14 cellular contexts compared by ENCODE assay signal in the genomic region with DNA sequence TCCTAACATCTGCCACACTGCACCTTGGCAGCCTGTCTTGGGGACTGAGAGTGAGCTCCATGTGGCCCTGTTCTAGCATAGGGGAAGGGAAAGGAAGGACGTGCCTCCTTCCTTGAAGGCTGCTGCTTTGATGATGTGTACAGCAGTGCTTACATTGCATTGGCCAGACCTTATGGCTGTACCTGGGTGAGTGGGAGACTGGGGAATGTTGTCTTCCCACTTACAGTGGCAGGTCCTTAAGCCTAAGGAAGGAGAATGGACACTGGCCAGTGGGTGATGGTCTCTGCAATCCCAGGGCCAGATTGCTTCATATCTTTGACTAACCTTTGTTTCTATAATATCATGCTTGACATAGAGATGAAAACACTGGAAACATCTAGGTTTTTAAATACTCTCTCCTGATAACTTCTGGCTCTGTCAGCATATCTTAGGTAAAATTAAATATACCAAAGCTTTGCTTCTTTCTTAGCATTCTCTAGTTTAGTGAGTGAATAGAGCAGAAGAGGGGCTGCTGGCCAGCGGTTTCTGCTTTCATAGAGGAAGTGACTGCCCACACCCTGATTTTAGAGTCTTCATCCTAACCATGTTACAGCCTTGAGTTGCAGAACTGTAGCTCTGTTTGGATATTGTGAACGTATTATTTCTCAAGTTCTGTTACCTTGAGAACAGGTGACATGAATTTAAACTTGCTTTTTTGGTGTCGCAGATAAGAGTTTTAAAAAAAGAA. TPM values are rescaled to one million over a fixed set of nuclear protein-coding genes. Genes with fewer than 3 reads are reported as not detected.
DNase-seq lines count a peak whose midpoint lies in the region; ATAC-seq and TF ChIP-seq lines count a peak whose summit lies in the region.
"Had no signal": no experiment of that assay in that cellular context is flagged by ENCODE, and none has a peak within 500 bp of the region (broad histone marks: within the 10 kb centered on the region; RNA-seq: fewer than 3 reads in every experiment).

No MANE protein-coding gene starts in this region.

- POLR2A ChIA-PET in MCF 10A (lab: Yijun Ruan, JAX), result interaction anchor here (1.0 kb wide), 1 partner anchor 27 kb away, joined by 3 read pairs; the partner anchor contains the start of gene KLC1

- BruUV-seq in MCF 10A (replicated peaks; lab: Mats Ljungman, UMichigan), result no TSS peak

- DNase-seq in MCF 10A (ENCODE audit: unreplicated experiment) (peak; percentile 19), breast epithelium (ENCODE audit: low spot score in 2 of 2) (no peak), left lobe of liver (ENCODE audit: low spot score) (no peak), SJCRH30 (no peak), DMS114 treated with DMSO at 0.1 percent for 48 hours (lab: John Stamatoyannopoulos, UW; ENCODE audit: unreplicated experiment) (no peak), NCI-H524 (lab: John Stamatoyannopoulos, UW) (no peak), NCI-H510A treated with DMSO at 0.1 percent for 48 hours (lab: John Stamatoyannopoulos, UW) (no peak)
- DNase-seq in activated T-helper 1 cell treated with anti-CD3 and anti-CD28 coated beads, Interleukin-12 subunit alpha, Interleukin-12 subunit beta, Interleukin-2, Interleukin-4 antibody, amounts not matched to agents 30 ng/mL and 10 ng/mL and 1 ng/mL, durations not matched to agents 14 hours and 24 hours and 36 hours (ENCODE audit: low spot score), result no peak
- DNase-seq: adrenal gland; NCI-H1092 treated with DMSO at 0.1 percent for 48 hours; stimulated activated naive CD4-positive, alpha-beta T cell treated with Interleukin-2 at 50 U/mL for 16 hours had no signal

- no peaks in the 10 kb centered on the region for H3K36me3 ChIP-seq in breast epithelium
- peaks cover 56% of the 10 kb centered on the region for H3K36me3 ChIP-seq in SJCRH30

- H3K27ac Mint-ChIP-seq in MCF 10A (ENCODE audit: low read depth, unreplicated experiment), result no peak overlapping the region
- H3K27ac Mint-ChIP-seq in activated T-helper 1 cell treated with anti-CD3 and anti-CD28 coated beads, Interleukin-12 subunit alpha, Interleukin-12 subunit beta, Interleukin-2, Interleukin-4 antibody, amounts not matched to agents 30 ng/mL and 10 ng/mL and 1 ng/mL, durations not matched to agents 14 hours and 24 hours and 36 hours, result peak overlapping the region; percentile 11
- H3K27ac Mint-ChIP-seq: memory B cell had no signal

- H3K27me3 ChIP-seq in breast epithelium (no peaks in the 10 kb centered on the region), SJCRH30 (no peaks in the 10 kb centered on the region)
- H3K27me3 ChIP-seq: adrenal gland had no signal

- no peaks in the 10 kb centered on the region for H3K9me3 ChIP-seq in breast epithelium
- no peaks in the 10 kb centered on the region for H3K9me3 ChIP-seq in SJCRH30 (replicated peaks)
- H3K9me3 ChIP-seq: adrenal gland had no signal

- TF ChIP-seq CTCF in MCF 10A (IDR thresholded peaks at IDR 0.05; ENCODE audit: unreplicated experiment) (no peak), breast epithelium (IDR thresholded peaks at IDR 0.05) (no peak)

- no peak overlapping the region for H3K4me3 ChIP-seq in breast epithelium
- no peak overlapping the region for H3K4me3 ChIP-seq in SJCRH30
- H3K4me3 ChIP-seq: adrenal gland had no signal

- peak overlapping the region in 1 of 2 donors; percentile 40 for H3K27ac ChIP-seq in breast epithelium
- H3K27ac ChIP-seq in SJCRH30, result no peak overlapping the region
- H3K27ac ChIP-seq: VCaP had no signal

- intact Hi-C loops in MCF 10A (cut with micrococcal nuclease) (no loop called here), breast epithelium (cut with DNase I; ENCODE audit: low total_unique reads) (no loop called here)
- intact Hi-C loops in activated T-helper 1 cell treated with anti-CD3 and anti-CD28 coated beads, Interleukin-12 subunit alpha, Interleukin-12 subunit beta, Interleukin-2, Interleukin-4 antibody, amounts not matched to agents 30 ng/mL and 10 ng/mL and 1 ng/mL, durations not matched to agents 14 hours and 24 hours and 36 hours (cut with micrococcal nuclease), result no loop called here

- CTCF ChIA-PET in MCF 10A (lab: Yijun Ruan, JAX), result interaction anchor here (0.6 kb wide), 3 partner anchors 11 to 204 kb away, joined by 3 to 5 read pairs (median 3); no protein-coding TSS in a partner anchor

- H3K27me3 Mint-ChIP-seq in MCF 10A (ENCODE audit: insufficient read depth, unreplicated experiment), result no peaks in the 10 kb centered on the region
- no peaks in the 10 kb centered on the region for H3K27me3 Mint-ChIP-seq in activated T-helper 1 cell treated with anti-CD3 and anti-CD28 coated beads, Interleukin-12 subunit alpha, Interleukin-12 subunit beta, Interleukin-2, Interleukin-4 antibody, amounts not matched to agents 30 ng/mL and 10 ng/mL and 1 ng/mL, durations not matched to agents 14 hours and 24 hours and 36 hours (ENCODE audit: insufficient read depth)
- H3K27me3 Mint-ChIP-seq: memory B cell had no signal

- no peaks in the 10 kb centered on the region for H3K9me3 Mint-ChIP-seq in MCF 10A (ENCODE audit: unreplicated experiment)
- no peaks in the 10 kb centered on the region for H3K9me3 Mint-ChIP-seq in activated T-helper 1 cell treated with anti-CD3 and anti-CD28 coated beads, Interleukin-12 subunit alpha, Interleukin-12 subunit beta, Interleukin-2, Interleukin-4 antibody, amounts not matched to agents 30 ng/mL and 10 ng/mL and 1 ng/mL, durations not matched to agents 14 hours and 24 hours and 36 hours
- H3K9me3 Mint-ChIP-seq: memory B cell had no signal

- ATAC-seq in left lobe of liver, result peak; percentile 48
- ATAC-seq: SK-N-SH treated with all-trans-retinoic acid at 6 μM for 48 hours had no signal

- no peak for TF ChIP-seq POLR2A in breast epithelium (IDR thresholded peaks at IDR 0.05)

- H3K4me1 Mint-ChIP-seq in MCF 10A (ENCODE audit: insufficient read depth, unreplicated experiment), result no peaks in the 10 kb centered on the region
- no peaks in the 10 kb centered on the region for H3K4me1 Mint-ChIP-seq in activated T-helper 1 cell treated with anti-CD3 and anti-CD28 coated beads, Interleukin-12 subunit alpha, Interleukin-12 subunit beta, Interleukin-2, Interleukin-4 antibody, amounts not matched to agents 30 ng/mL and 10 ng/mL and 1 ng/mL, durations not matched to agents 14 hours and 24 hours and 36 hours (ENCODE audit: low read depth)

- H3K36me3 Mint-ChIP-seq in MCF 10A (ENCODE audit: insufficient read depth, unreplicated experiment), result peaks cover 79% of the 10 kb centered on the region
- peaks cover 30% of the 10 kb centered on the region for H3K36me3 Mint-ChIP-seq in activated T-helper 1 cell treated with anti-CD3 and anti-CD28 coated beads, Interleukin-12 subunit alpha, Interleukin-12 subunit beta, Interleukin-2, Interleukin-4 antibody, amounts not matched to agents 30 ng/mL and 10 ng/mL and 1 ng/mL, durations not matched to agents 14 hours and 24 hours and 36 hours (ENCODE audit: low read depth)

- H3K4me1 ChIP-seq in breast epithelium, result no peaks in the 10 kb centered on the region
- no peaks in the 10 kb centered on the region for H3K4me1 ChIP-seq in SJCRH30

- no peak overlapping the region for H3K4me3 Mint-ChIP-seq in MCF 10A (ENCODE audit: unreplicated experiment)
- no peak overlapping the region for H3K4me3 Mint-ChIP-seq in activated T-helper 1 cell treated with anti-CD3 and anti-CD28 coated beads, Interleukin-12 subunit alpha, Interleukin-12 subunit beta, Interleukin-2, Interleukin-4 antibody, amounts not matched to agents 30 ng/mL and 10 ng/mL and 1 ng/mL, durations not matched to agents 14 hours and 24 hours and 36 hours
- H3K4me3 Mint-ChIP-seq: memory B cell had no signal

RNA-seq across cellular contexts. Expression of gene KLC1, which starts 27.2 kb away (rescaled TPM):
- total RNA-seq in MCF 10A (2022) (216 and 220 TPM in 2 replicates), breast epithelium (100 to 1,000 TPM; 222 to 275 (median 253) TPM), left lobe of liver (56.6 TPM)
- total RNA-seq in activated T-helper 1 cell treated with anti-CD3 and anti-CD28 coated beads, Interleukin-12 subunit alpha, Interleukin-12 subunit beta, Interleukin-2, Interleukin-4 antibody, amounts not matched to agents 30 ng/mL and 10 ng/mL and 1 ng/mL, durations not matched to agents 14 hours and 24 hours and 36 hours, result 148 and 150 TPM in 2 replicates
- 156 and 175 TPM in 2 replicates for total RNA-seq in SJCRH30 (2014; rRNA removed; shearing (Covaris generic))

RNA-seq across cellular contexts. Expression of gene XRCC3, which starts 59.1 kb away (rescaled TPM):
- total RNA-seq in MCF 10A (2022) (9.4 and 17.5 TPM in 2 replicates), breast epithelium (10 to 100 TPM in 1 of 3 donors, 1 to 10 TPM in 2; 5.9 to 10.2 (median 5.9) TPM), left lobe of liver (1.2 TPM)
- 67.1 and 69.5 TPM in 2 replicates for total RNA-seq in activated T-helper 1 cell treated with anti-CD3 and anti-CD28 coated beads, Interleukin-12 subunit alpha, Interleukin-12 subunit beta, Interleukin-2, Interleukin-4 antibody, amounts not matched to agents 30 ng/mL and 10 ng/mL and 1 ng/mL, durations not matched to agents 14 hours and 24 hours and 36 hours
- total RNA-seq in SJCRH30 (2014; rRNA removed; shearing (Covaris generic)), result 58.0 and 67.0 TPM in 2 replicates

RNA-seq across cellular contexts. Expression of gene ZFYVE21, which starts 59.4 kb away (rescaled TPM):
- total RNA-seq in MCF 10A (2022), result 28.6 and 35.5 TPM in 2 replicates
- 100 to 1,000 TPM in 1 of 3 donors, 10 to 100 TPM in 2; 57.4 to 140 (median 96.0) TPM for total RNA-seq in breast epithelium
- total RNA-seq in activated T-helper 1 cell treated with anti-CD3 and anti-CD28 coated beads, Interleukin-12 subunit alpha, Interleukin-12 subunit beta, Interleukin-2, Interleukin-4 antibody, amounts not matched to agents 30 ng/mL and 10 ng/mL and 1 ng/mL, durations not matched to agents 14 hours and 24 hours and 36 hours, result 21.5 and 24.7 TPM in 2 replicates
- total RNA-seq in left lobe of liver, result 25.2 TPM
- total RNA-seq in SJCRH30 (2014; rRNA removed; shearing (Covaris generic)), result 28.3 and 28.6 TPM in 2 replicates
